9 cellular contexts compared by ENCODE assay signal in the genomic region with DNA sequence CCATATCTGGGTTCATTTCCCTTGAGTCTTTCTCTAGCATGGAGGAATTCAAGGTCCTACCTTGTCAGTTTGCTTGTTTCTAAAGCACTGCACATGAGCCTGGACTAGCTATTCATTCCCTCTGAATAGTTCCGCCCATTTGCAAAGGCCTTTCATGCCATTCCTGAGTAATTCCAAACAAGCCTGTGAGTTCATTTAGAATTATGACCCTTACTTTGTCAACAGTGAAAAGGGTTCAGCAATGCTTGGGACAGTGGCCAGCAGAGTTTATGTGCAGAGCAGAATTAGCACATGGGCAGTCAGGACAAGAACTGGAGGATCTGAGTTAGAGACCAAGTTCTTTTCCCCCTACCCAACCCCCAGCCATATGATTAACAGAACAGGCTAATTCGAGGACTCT. TPM values are rescaled to one million over a fixed set of nuclear protein-coding genes. Genes with fewer than 3 reads are reported as not detected.
"Had no signal": no experiment of that assay in that cellular context is flagged by ENCODE, and none has a peak within 500 bp of the region (broad histone marks: within the 10 kb centered on the region; RNA-seq: fewer than 3 reads in every experiment).

No MANE protein-coding gene starts in this region.

- H3K27ac ChIP-seq: HL-60 had no signal

- ATAC-seq: K562 had no signal

- DNase-seq: IMR-90, KBM-7, KG1 had no signal

- H3K4me3 ChIP-seq: K562 had no signal

- H3K27ac Mint-ChIP-seq: IgD-negative memory B cell had no signal

- H3K4me3 Mint-ChIP-seq: IgD-negative memory B cell had no signal

- FAIRE-seq: HTR-8/SVneo, K562 had no signal

- H3K27me3 Mint-ChIP-seq: IgD-negative memory B cell had no signal

RNA-seq across cellular contexts. Expression of a gene that starts 27.9 kb away (rescaled TPM):
- total RNA-seq: HT-29, HT1080, IMR-90, K562 had no signal
- polyA plus RNA-seq: IgD-negative memory B cell, IMR-90, K562 had no signal
